In the genomic region with DNA sequence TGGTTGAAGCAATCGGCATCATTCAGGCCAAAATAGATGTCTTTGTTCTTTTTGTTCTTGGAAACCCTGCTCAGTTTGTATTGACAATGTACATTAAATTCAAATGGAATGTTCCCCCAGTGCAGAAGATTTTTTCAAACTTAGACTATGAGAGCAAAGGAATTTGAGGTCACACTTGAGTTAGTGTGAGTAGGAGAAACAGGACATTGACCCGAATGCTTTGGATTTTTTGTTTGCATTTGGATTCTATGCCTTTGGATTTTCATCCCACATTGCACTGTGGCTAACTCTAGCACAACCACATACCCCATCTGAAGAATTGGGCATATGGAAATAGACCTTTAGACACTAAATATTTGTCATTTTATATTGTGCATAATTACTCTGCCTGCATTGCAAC, we compare ENCODE assay signal across 17 cellular contexts.
"Had no signal": no experiment of that assay in that cellular context is flagged by ENCODE, and none has a peak within 500 bp of the region (broad histone marks: within the 10 kb centered on the region; RNA-seq: fewer than 3 reads in every experiment).

No MANE protein-coding gene starts in this region.

- FAIRE-seq: endometrium had no signal

- H3K27me3 ChIP-seq: gastroesophageal sphincter had no signal

- H3K9ac ChIP-seq: parathyroid adenoma had no signal

- H3K4me3 ChIP-seq: mucosa of descending colon had no signal

- H3K27me3 Mint-ChIP-seq: activated naive CD8-positive, alpha-beta T cell treated with anti-CD3 and anti-CD28 coated beads, Interleukin-2, amount 10 ng/mL, durations not matched to agents 7 days and 5 days; memory B cell; naive thymus-derived CD4-positive, alpha-beta T cell; stimulated activated memory B cell treated with anti-CD40 and anti-IgM and Interleukin-4, amounts not matched to agents 10 μg/mL and 1 μg/mL and 100 μg/mL, for 72 hours had no signal

- DNase-seq: activated CD4-positive, alpha-beta T cell treated with anti-CD3 and anti-CD28 coated beads, Interleukin-2, amount 50 U/mL, for 48 hours; activated naive CD8-positive, alpha-beta T cell treated with anti-CD3 and anti-CD28 coated beads, Interleukin-2, amount 10 ng/mL, durations not matched to agents 7 days and 5 days; erythroblast; immature natural killer cell; kidney glomerular epithelial cell; left ventricle myocardium superior; mucosa of descending colon; naive thymus-derived CD4-positive, alpha-beta T cell; stimulated activated CD4-positive, alpha-beta T cell treated with anti-CD3 and anti-CD28 coated beads, Interleukin-4, amount 100 ng/mL, for 4 hours; SW 1271; T-helper 2 cell; WERI-Rb-1 had no signal

- H3K4me1 ChIP-seq: parathyroid adenoma had no signal

- H3K36me3 ChIP-seq: gastroesophageal sphincter, WERI-Rb-1 had no signal

- H3K79me2 ChIP-seq: parathyroid adenoma had no signal

- ATAC-seq: mucosa of descending colon; naive thymus-derived CD4-positive, alpha-beta T cell; stimulated activated memory B cell treated with anti-CD40 and anti-IgM and Interleukin-4, amounts not matched to agents 10 μg/mL and 1 μg/mL and 100 μg/mL, for 72 hours had no signal

- H3K27ac ChIP-seq: parathyroid adenoma, WERI-Rb-1 had no signal

- H3K27ac Mint-ChIP-seq: activated naive CD8-positive, alpha-beta T cell treated with anti-CD3 and anti-CD28 coated beads, Interleukin-2, amount 10 ng/mL, durations not matched to agents 7 days and 5 days; immature natural killer cell; memory B cell; naive thymus-derived CD4-positive, alpha-beta T cell; stimulated activated memory B cell treated with anti-CD40 and anti-IgM and Interleukin-4, amounts not matched to agents 10 μg/mL and 1 μg/mL and 100 μg/mL, for 72 hours had no signal

- H3K4me3 Mint-ChIP-seq: activated naive CD8-positive, alpha-beta T cell treated with anti-CD3 and anti-CD28 coated beads, Interleukin-2, amount 10 ng/mL, durations not matched to agents 7 days and 5 days; immature natural killer cell; memory B cell; naive thymus-derived CD4-positive, alpha-beta T cell; stimulated activated memory B cell treated with anti-CD40 and anti-IgM and Interleukin-4, amounts not matched to agents 10 μg/mL and 1 μg/mL and 100 μg/mL, for 72 hours had no signal

- H3K4me1 Mint-ChIP-seq: activated naive CD8-positive, alpha-beta T cell treated with anti-CD3 and anti-CD28 coated beads, Interleukin-2, amount 10 ng/mL, durations not matched to agents 7 days and 5 days; immature natural killer cell had no signal

- H3K36me3 Mint-ChIP-seq: activated naive CD8-positive, alpha-beta T cell treated with anti-CD3 and anti-CD28 coated beads, Interleukin-2, amount 10 ng/mL, durations not matched to agents 7 days and 5 days; immature natural killer cell; memory B cell; stimulated activated memory B cell treated with anti-CD40 and anti-IgM and Interleukin-4, amounts not matched to agents 10 μg/mL and 1 μg/mL and 100 μg/mL, for 72 hours had no signal

- H2AFZ ChIP-seq: parathyroid adenoma had no signal
